ENCODE assay signal across 17 cellular contexts in the genomic region with DNA sequence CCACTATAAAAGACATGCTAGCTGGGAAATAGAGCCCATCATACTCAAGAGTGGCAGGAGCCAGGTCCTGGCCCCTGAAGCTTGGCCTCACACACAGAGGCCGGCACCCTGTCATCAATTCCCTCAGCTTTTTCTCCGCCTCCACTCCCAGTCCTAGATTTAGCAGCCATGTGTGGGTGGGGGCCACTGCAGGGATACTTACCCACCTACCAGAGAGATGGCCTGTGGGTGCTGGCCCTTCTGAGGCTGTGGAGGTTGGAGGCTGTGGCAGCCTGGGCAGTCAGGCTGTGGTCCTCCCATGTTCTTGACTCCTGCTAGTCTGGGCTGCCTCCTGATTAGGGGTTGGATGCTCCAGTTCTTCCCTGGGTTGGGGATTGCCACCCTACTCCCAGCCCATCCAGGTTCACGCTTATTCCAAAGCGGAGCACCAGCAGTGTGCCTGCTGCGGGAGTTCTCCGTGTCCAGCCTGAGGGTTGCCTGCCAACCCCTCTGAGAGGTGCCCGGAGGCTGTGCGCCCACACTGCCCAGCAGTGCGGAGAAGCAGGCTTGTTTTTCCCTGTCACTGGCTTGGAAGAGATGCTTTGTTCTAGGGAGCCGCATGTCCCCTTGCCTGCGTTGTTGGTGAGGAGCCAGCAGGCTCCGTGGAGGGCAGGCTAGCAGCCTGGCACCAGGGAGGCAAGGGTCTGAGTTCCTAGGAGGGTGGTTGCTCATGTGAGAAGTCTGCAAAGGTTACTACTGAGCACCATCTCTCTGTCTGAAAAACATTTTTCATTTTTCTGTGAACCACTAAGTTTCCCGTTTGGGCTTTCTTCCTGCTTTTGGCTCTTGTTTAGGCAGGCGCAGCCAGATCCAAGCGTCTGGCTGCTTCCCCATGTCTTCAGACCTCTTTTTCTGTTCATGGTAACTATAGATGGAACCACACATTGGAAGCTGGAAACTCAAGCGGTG. TPM values are rescaled to one million over a fixed set of nuclear protein-coding genes. Genes with fewer than 3 reads are reported as not detected.
DNase-seq lines count a peak whose midpoint lies in the region; ATAC-seq and TF ChIP-seq lines count a peak whose summit lies in the region.
"Had no signal": no experiment of that assay in that cellular context is flagged by ENCODE, and none has a peak within 500 bp of the region (broad histone marks: within the 10 kb centered on the region; RNA-seq: fewer than 3 reads in every experiment).

No MANE protein-coding gene starts in this region.

- intact Hi-C loops in left ventricle myocardium inferior (cut with micrococcal nuclease) (no loop called here), tibial artery (cut with DNase I; ENCODE audit: low total_unique reads) (no loop called here)

- H3K27ac ChIP-seq in left ventricle myocardium inferior (replicated peaks) (peak overlapping the region; percentile 36), tibial artery (peak overlapping the region; percentile 53 to 77)
- H3K27ac ChIP-seq: BLaER1 treated with 17β-estradiol and CSF1 and Interleukin-3, amounts not matched to agents 10 nM and 100 nM had no signal

- peak; percentile 42 to 83 for DNase-seq in cerebellar nuclear complex (lab: John Stamatoyannopoulos, UW)
- DNase-seq in left ventricle myocardium inferior = no peak
- DNase-seq in pons (ENCODE audit: low spot score) = peak; percentile 71
- no peak for DNase-seq in tibial artery
- no peak for DNase-seq in stimulated activated CD4-positive, alpha-beta T cell treated with anti-CD3 and anti-CD28 coated beads, Interleukin-15, amount 100 ng/mL, for 24 hours
- no peak for DNase-seq in hepatic stellate cell (ENCODE audit: low spot score)
- DNase-seq in NCI-H2171 treated with DMSO at 0.1 percent for 48 hours (lab: John Stamatoyannopoulos, UW) = no peak
- DNase-seq: activated naive CD8-positive, alpha-beta T cell treated with anti-CD3 and anti-CD28 coated beads, Interleukin-2, amount 50 U/mL, for 24 hours; DMS 273 treated with DMSO at 0.1 percent for 48 hours; glutamatergic neuron; MM.1S; NCI-H1694; stimulated activated CD4-positive, alpha-beta T cell treated with anti-CD3 and anti-CD28 coated beads, Interleukin-4, amount 100 ng/mL, for 1 hour; T-cell had no signal

- no peak overlapping the region for H3K4me3 ChIP-seq in left ventricle myocardium inferior
- H3K4me3 ChIP-seq in tibial artery = peak overlapping the region; percentile 5 to 27
- H3K4me3 ChIP-seq: BLaER1 treated with 17β-estradiol and CSF1 and Interleukin-3, amounts not matched to agents 10 nM and 100 nM; upper lobe of left lung had no signal

- H3K4me1 ChIP-seq in left ventricle myocardium inferior (peaks cover 52% of the 10 kb centered on the region), tibial artery (peaks cover 0 to 26% (median 14%) of the 10 kb centered on the region in 4 donors)

- H3K9me3 ChIP-seq in left ventricle myocardium inferior (replicated peaks) (no peaks in the 10 kb centered on the region), tibial artery (no peaks in the 10 kb centered on the region)
- H3K9me3 ChIP-seq: BLaER1 treated with 17β-estradiol and CSF1 and Interleukin-3, amounts not matched to agents 10 nM and 100 nM; upper lobe of left lung had no signal

- H3K36me3 ChIP-seq in left ventricle myocardium inferior = peaks cover 17% of the 10 kb centered on the region
- H3K36me3 ChIP-seq in tibial artery = peaks cover 0 to 29% (median 7%) of the 10 kb centered on the region in 3 donors

- no peak for ATAC-seq in esophagus mucosa
- ATAC-seq: activated naive CD8-positive, alpha-beta T cell treated with anti-CD3 and anti-CD28 coated beads, Interleukin-2, amount 50 U/mL, for 24 hours; T-cell had no signal

- TF ChIP-seq CTCF in left ventricle myocardium inferior (IDR thresholded peaks at IDR 0.05; ENCODE audit: borderline replicate concordance) (no peak), tibial artery (IDR thresholded peaks at IDR 0.05) (no peak)

- no peaks in the 10 kb centered on the region for H3K27me3 ChIP-seq in left ventricle myocardium inferior (ENCODE audit: low read depth)
- no peaks in the 10 kb centered on the region for H3K27me3 ChIP-seq in tibial artery
- H3K27me3 ChIP-seq: BLaER1 treated with 17β-estradiol and CSF1 and Interleukin-3, amounts not matched to agents 10 nM and 100 nM; upper lobe of left lung had no signal

RNA-seq across cellular contexts. Expression of a gene that starts 7.5 kb away (rescaled TPM):
- total RNA-seq in left ventricle myocardium inferior (20.8 TPM), esophagus mucosa (2.7 TPM)

Comparison
In these comparisons a context has a peak if more than half of its experiments do, and no peak if none do; other contexts are left out.
1. DNase-seq: peak in cerebellar nuclear complex (2 of 2) and pons (single experiment); none in left ventricle myocardium inferior (single experiment), tibial artery (0 of 2), stimulated activated CD4-positive, alpha-beta T cell treated with anti-CD3 and anti-CD28 coated beads, Interleukin-15, amount 100 ng/mL, for 24 hours (single experiment), hepatic stellate cell (single experiment) and NCI-H2171 treated with DMSO at 0.1 percent for 48 hours (single experiment).